17 cellular contexts compared by ENCODE assay signal in the genomic region with DNA sequence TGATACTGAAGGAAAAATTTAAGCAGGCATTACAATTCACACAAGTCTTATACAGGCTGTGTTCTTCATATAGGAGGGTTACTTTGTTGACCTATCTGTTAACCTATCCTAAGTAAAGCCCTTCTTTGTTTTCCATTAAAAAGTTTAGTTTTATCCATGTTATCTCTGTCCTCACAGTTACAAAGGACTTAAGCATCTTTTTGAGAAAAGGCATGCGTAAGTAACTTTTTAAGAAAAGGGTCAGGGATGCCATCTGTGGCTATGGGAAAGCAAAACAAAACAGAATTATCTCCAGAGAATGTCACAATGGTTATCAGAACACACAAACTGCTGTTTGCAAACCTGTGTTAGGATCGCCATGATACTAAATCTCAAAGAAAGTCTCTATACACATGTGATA.
A peak's percentile ranks its signal among the peaks of the same experiment; 100 is the strongest.
DNase-seq lines count a peak whose midpoint lies in the region; ATAC-seq and TF ChIP-seq lines count a peak whose summit lies in the region.
"Had no signal": no experiment of that assay in that cellular context is flagged by ENCODE, and none has a peak within 500 bp of the region (broad histone marks: within the 10 kb centered on the region; RNA-seq: fewer than 3 reads in every experiment).

No MANE protein-coding gene starts in this region.

- no peaks in the 10 kb centered on the region for H3K9me2 ChIP-seq in Karpas-422 (replicated peaks; ENCODE audit: insufficient read depth, low read length)

- H3K4me1 ChIP-seq in Karpas-422 (ENCODE audit: low read length), result peaks cover 6% of the 10 kb centered on the region; the same call in 1 of the 2 replicates
- H3K4me1 ChIP-seq in ectodermal cell (ENCODE audit: control insufficient read depth, insufficient read depth, low read length), result peaks cover 4% of the 10 kb centered on the region
- H3K4me1 ChIP-seq in neuronal stem cell (ENCODE audit: control insufficient read depth in 2 of 2, insufficient read depth in 1 of 2, low read depth in 1 of 2, low read length in 2 of 2), result peaks cover 0 to 5% of the 10 kb centered on the region in 2 donors
- H3K4me1 ChIP-seq: A549; BLaER1 treated with 17β-estradiol and CSF1 and Interleukin-3, amounts not matched to agents 10 nM and 100 nM; Caco-2 had no signal

- H3K4me3 Mint-ChIP-seq in natural killer cell treated with Interleukin-12 subunit alpha and Interleukin-12 subunit beta and Interleukin-15 and Interleukin-18, amount 100 ng/mL, for 72 hours, result no peak overlapping the region
- no peak overlapping the region for H3K4me3 Mint-ChIP-seq in type B pancreatic cell
- H3K4me3 Mint-ChIP-seq: B cell; CD4-positive, alpha-beta T cell; CD8-positive, alpha-beta T cell had no signal

- no peak overlapping the region for H3K4ac ChIP-seq in neuronal stem cell (ENCODE audit: low read length)

- no peaks in the 10 kb centered on the region for H3K36me3 Mint-ChIP-seq in natural killer cell treated with Interleukin-12 subunit alpha and Interleukin-12 subunit beta and Interleukin-15 and Interleukin-18, amount 100 ng/mL, for 72 hours
- no peaks in the 10 kb centered on the region for H3K36me3 Mint-ChIP-seq in type B pancreatic cell
- H3K36me3 Mint-ChIP-seq: CD8-positive, alpha-beta T cell had no signal

- no peak overlapping the region for H3K27ac ChIP-seq in Karpas-422 (ENCODE audit: low read length)
- peak overlapping the region; percentile 1 for H3K27ac ChIP-seq in ectodermal cell (ENCODE audit: insufficient read depth, low read depth, low read length, poor library complexity, severe bottlenecking)
- no peak overlapping the region for H3K27ac ChIP-seq in neuronal stem cell (replicated peaks; ENCODE audit: low read length)
- H3K27ac ChIP-seq: 22Rv1; A549; BLaER1 treated with 17β-estradiol and CSF1 and Interleukin-3, amounts not matched to agents 10 nM and 100 nM; C4-2B had no signal

- H3K36me3 ChIP-seq in Karpas-422 (ENCODE audit: insufficient read depth, low read length) (no peaks in the 10 kb centered on the region; the same call in 1 of the 2 replicates), ectodermal cell (ENCODE audit: control insufficient read depth, insufficient read depth, low read length) (no peaks in the 10 kb centered on the region), neuronal stem cell (replicated peaks in 1 of 2; ENCODE audit: control insufficient read depth in 2 of 2, insufficient read depth in 2 of 2, low read length in 2 of 2) (no peaks in the 10 kb centered on the region)
- H3K36me3 ChIP-seq: BLaER1 treated with 17β-estradiol and CSF1 and Interleukin-3, amounts not matched to agents 10 nM and 100 nM had no signal

- H2BK5ac ChIP-seq in neuronal stem cell (ENCODE audit: low read length), result no peak overlapping the region

- DNase-seq in Karpas-422, result no peak
- DNase-seq in neuronal stem cell (ENCODE audit: low spot score), result peak; percentile 39
- no peak for DNase-seq in natural killer cell treated with Interleukin-12 subunit alpha and Interleukin-12 subunit beta and Interleukin-15 and Interleukin-18, amount 100 ng/mL, for 72 hours (ENCODE audit: low spot score)
- DNase-seq in type B pancreatic cell (ENCODE audit: extremely low spot score, unreplicated experiment), result no peak
- DNase-seq: AML-193; Caco-2; Calu3; CD4-positive, alpha-beta T cell; CD8-positive, alpha-beta T cell; DMS79 treated with DMSO at 0.1 percent for 48 hours; GF-D8 had no signal

- H3K4me1 Mint-ChIP-seq in natural killer cell treated with Interleukin-12 subunit alpha and Interleukin-12 subunit beta and Interleukin-15 and Interleukin-18, amount 100 ng/mL, for 72 hours (ENCODE audit: low read depth in 2 of 2), result no peaks in the 10 kb centered on the region
- peaks cover 15% of the 10 kb centered on the region for H3K4me1 Mint-ChIP-seq in type B pancreatic cell (ENCODE audit: unreplicated experiment)
- H3K4me1 Mint-ChIP-seq: B cell had no signal

- H3K27ac Mint-ChIP-seq in natural killer cell treated with Interleukin-12 subunit alpha and Interleukin-12 subunit beta and Interleukin-15 and Interleukin-18, amount 100 ng/mL, for 72 hours, result no peak overlapping the region
- no peak overlapping the region for H3K27ac Mint-ChIP-seq in type B pancreatic cell
- H3K27ac Mint-ChIP-seq: B cell; CD4-positive, alpha-beta T cell; CD8-positive, alpha-beta T cell had no signal

- H3K27me3 Mint-ChIP-seq in natural killer cell treated with Interleukin-12 subunit alpha and Interleukin-12 subunit beta and Interleukin-15 and Interleukin-18, amount 100 ng/mL, for 72 hours, result no peaks in the 10 kb centered on the region
- H3K27me3 Mint-ChIP-seq in type B pancreatic cell, result no peaks in the 10 kb centered on the region
- H3K27me3 Mint-ChIP-seq: B cell; CD4-positive, alpha-beta T cell had no signal

- 97 to 100% methylated on average over 1 to 2 of the region's 2 CpGs for WGBS in ectodermal cell, 2 experiments
- WGBS in neuronal stem cell (ENCODE audit: extremely low coverage in 2 of 2, insufficient read length in 2 of 2, insufficient replicate concordance in 1 of 2), 2 donors, result no CpG with 5 or more reads among the region's 2 CpGs

- no peaks in the 10 kb centered on the region for H4K20me1 ChIP-seq in Karpas-422 (ENCODE audit: insufficient read depth, low read depth, low read length)
- H4K20me1 ChIP-seq: BLaER1 treated with 17β-estradiol and CSF1 and Interleukin-3, amounts not matched to agents 10 nM and 100 nM had no signal

- H3K18ac ChIP-seq in neuronal stem cell (ENCODE audit: low read length), result no peak overlapping the region

- no peak overlapping the region for H3K9ac ChIP-seq in Karpas-422 (ENCODE audit: low read length)
- no peak overlapping the region for H3K9ac ChIP-seq in neuronal stem cell (ENCODE audit: low read depth, low read length, poor library complexity)
- H3K9ac ChIP-seq: BLaER1 treated with 17β-estradiol and CSF1 and Interleukin-3, amounts not matched to agents 10 nM and 100 nM had no signal

- H2AK5ac ChIP-seq in neuronal stem cell (ENCODE audit: low read depth, low read length), result no peak overlapping the region

- H3K23ac ChIP-seq in neuronal stem cell (ENCODE audit: low read depth, low read length, poor library complexity), result no peak overlapping the region

- H3K4me2 ChIP-seq in Karpas-422 (ENCODE audit: low read depth, low read length, poor library complexity, severe bottlenecking) (no peak overlapping the region), neuronal stem cell (ENCODE audit: insufficient read depth, low read length, poor library complexity, severe bottlenecking) (no peak overlapping the region)
- H3K4me2 ChIP-seq: A549; BLaER1 treated with 17β-estradiol and CSF1 and Interleukin-3, amounts not matched to agents 10 nM and 100 nM had no signal

- TF ChIP-seq CTCF in type B pancreatic cell (conservative IDR thresholded peaks at IDR 0.05), result no peak

- H3K9me3 ChIP-seq in Karpas-422 (ENCODE audit: low read length), result no peaks in the 10 kb centered on the region
- no peaks in the 10 kb centered on the region for H3K9me3 ChIP-seq in ectodermal cell (ENCODE audit: control insufficient read depth, low read length)
- H3K9me3 ChIP-seq in neuronal stem cell (replicated peaks in 1 of 2; ENCODE audit: control insufficient read depth in 2 of 2, insufficient read depth in 1 of 2, low read depth in 1 of 2, low read length in 2 of 2), result no peaks in the 10 kb centered on the region
- H3K9me3 ChIP-seq: A549, Caco-2 had no signal

- H2BK12ac ChIP-seq in neuronal stem cell (ENCODE audit: low read length), result no peak overlapping the region

- no peak for ATAC-seq in natural killer cell treated with Interleukin-12 subunit alpha and Interleukin-12 subunit beta and Interleukin-15 and Interleukin-18, amount 100 ng/mL, for 72 hours
- ATAC-seq: A549; CD8-positive, alpha-beta T cell had no signal

- H2BK15ac ChIP-seq in neuronal stem cell (ENCODE audit: low read length), result no peak overlapping the region

- H3K9me3 Mint-ChIP-seq in natural killer cell treated with Interleukin-12 subunit alpha and Interleukin-12 subunit beta and Interleukin-15 and Interleukin-18, amount 100 ng/mL, for 72 hours, result peaks cover 19% of the 10 kb centered on the region
- peaks cover 5% of the 10 kb centered on the region for H3K9me3 Mint-ChIP-seq in type B pancreatic cell

- H4K91ac ChIP-seq in neuronal stem cell (ENCODE audit: low read depth, low read length, poor library complexity), result no peak overlapping the region

- H3K27me3 ChIP-seq in Karpas-422 (ENCODE audit: low read length) (no peaks in the 10 kb centered on the region), ectodermal cell (ENCODE audit: control insufficient read depth, insufficient read depth, low read length, poor library complexity, severe bottlenecking) (no peaks in the 10 kb centered on the region), neuronal stem cell (ENCODE audit: control insufficient read depth in 3 of 3, insufficient read depth in 3 of 3, low read depth in 1 of 3, low read length in 3 of 3) (no peaks in the 10 kb centered on the region)
- H3K27me3 ChIP-seq: BLaER1 treated with 17β-estradiol and CSF1 and Interleukin-3, amounts not matched to agents 10 nM and 100 nM had no signal

- H3K79me2 ChIP-seq in Karpas-422 (ENCODE audit: low read length), result no peaks in the 10 kb centered on the region

- no peak overlapping the region for H2BK120ac ChIP-seq in neuronal stem cell (ENCODE audit: low read depth, low read length)

- H2AFZ ChIP-seq in Karpas-422 (ENCODE audit: low read length) (peak overlapping the region; percentile 57; the same call in 1 of the 2 replicates), neuronal stem cell (ENCODE audit: low read length) (no peak overlapping the region)

- H3K4me3 ChIP-seq in Karpas-422 (ENCODE audit: low read length) (no peak overlapping the region), ectodermal cell (ENCODE audit: insufficient read depth, low read depth, low read length) (no peak overlapping the region), neuronal stem cell (ENCODE audit: low read length in 2 of 2) (no peak overlapping the region)
- H3K4me3 ChIP-seq: A549; BLaER1 treated with 17β-estradiol and CSF1 and Interleukin-3, amounts not matched to agents 10 nM and 100 nM had no signal

- no peak overlapping the region for H4K8ac ChIP-seq in neuronal stem cell (ENCODE audit: low read depth, low read length)

- no peaks in the 10 kb centered on the region for H3K79me1 ChIP-seq in neuronal stem cell (ENCODE audit: low read depth, low read length)

- no peak overlapping the region for H3K14ac ChIP-seq in neuronal stem cell (ENCODE audit: low read length)
